In genomic region chr7:149306854-149307253, GRCh38 we compare ENCODE assay signal across 22 cellular contexts. TPM values are rescaled to one million over a fixed set of nuclear protein-coding genes. Genes with fewer than 3 reads are reported as not detected.
DNase-seq lines count a peak whose midpoint lies in the region; ATAC-seq and TF ChIP-seq lines count a peak whose summit lies in the region.
"Had no signal": no experiment of that assay in that cellular context is flagged by ENCODE, and none has a peak within 500 bp of the region (broad histone marks: within the 10 kb centered on the region; RNA-seq: fewer than 3 reads in every experiment).

No MANE protein-coding gene starts in this region.

- peak overlapping the region; percentile 61 for H3K27ac Mint-ChIP-seq in activated naive CD8-positive, alpha-beta T cell treated with anti-CD3 and anti-CD28 coated beads, Interleukin-2, amount 10 ng/mL, durations not matched to agents 7 days and 5 days
- H3K27ac Mint-ChIP-seq in activated naive CD8-positive, alpha-beta T cell treated with anti-CD3 and anti-CD28 coated beads, Interleukin-2, amount 50 U/mL, for 24 hours, result no peak overlapping the region
- no peak overlapping the region for H3K27ac Mint-ChIP-seq in osteocyte (ENCODE audit: unreplicated experiment)
- H3K27ac Mint-ChIP-seq: B cell; CD4-positive, alpha-beta T cell; CD8-positive, alpha-beta T cell had no signal

- intact Hi-C loops in left cardiac atrium (cut with DNase I), result no loop called here

- ATAC-seq in activated naive CD8-positive, alpha-beta T cell treated with anti-CD3 and anti-CD28 coated beads, Interleukin-2, amount 10 ng/mL, durations not matched to agents 7 days and 5 days (ENCODE audit: low read depth), result no peak
- no peak for ATAC-seq in activated naive CD8-positive, alpha-beta T cell treated with anti-CD3 and anti-CD28 coated beads, Interleukin-2, amount 50 U/mL, for 24 hours
- ATAC-seq in left cardiac atrium, result no peak
- ATAC-seq: A549; CD8-positive, alpha-beta T cell; GM12878 had no signal

- H3K9me3 Mint-ChIP-seq in activated naive CD8-positive, alpha-beta T cell treated with anti-CD3 and anti-CD28 coated beads, Interleukin-2, amount 10 ng/mL, durations not matched to agents 7 days and 5 days, result peaks cover 2% of the 10 kb centered on the region
- no peaks in the 10 kb centered on the region for H3K9me3 Mint-ChIP-seq in activated naive CD8-positive, alpha-beta T cell treated with anti-CD3 and anti-CD28 coated beads, Interleukin-2, amount 50 U/mL, for 24 hours
- no peaks in the 10 kb centered on the region for H3K9me3 Mint-ChIP-seq in osteocyte (ENCODE audit: unreplicated experiment)
- H3K9me3 Mint-ChIP-seq: CD4-positive, alpha-beta T cell; CD8-positive, alpha-beta T cell had no signal

- H3K4me1 ChIP-seq in right atrium auricular region, result no peaks in the 10 kb centered on the region
- H3K4me1 ChIP-seq: A549; BLaER1 treated with 17β-estradiol and CSF1 and Interleukin-3, amounts not matched to agents 10 nM and 100 nM had no signal

- H3K27me3 Mint-ChIP-seq in activated naive CD8-positive, alpha-beta T cell treated with anti-CD3 and anti-CD28 coated beads, Interleukin-2, amount 10 ng/mL, durations not matched to agents 7 days and 5 days, result no peaks in the 10 kb centered on the region
- H3K27me3 Mint-ChIP-seq in activated naive CD8-positive, alpha-beta T cell treated with anti-CD3 and anti-CD28 coated beads, Interleukin-2, amount 50 U/mL, for 24 hours, result no peaks in the 10 kb centered on the region
- no peaks in the 10 kb centered on the region for H3K27me3 Mint-ChIP-seq in osteocyte (ENCODE audit: unreplicated experiment)

- no peaks in the 10 kb centered on the region for H3K9me3 ChIP-seq in right atrium auricular region
- H3K9me3 ChIP-seq: A549 had no signal

- TF ChIP-seq CTCF in right atrium auricular region (IDR thresholded peaks at IDR 0.05), result no peak
- no peak for TF ChIP-seq CTCF in osteocyte (IDR thresholded peaks at IDR 0.05)

- H3K36me3 ChIP-seq in right atrium auricular region, result no peaks in the 10 kb centered on the region
- H3K36me3 ChIP-seq: BLaER1 treated with 17β-estradiol and CSF1 and Interleukin-3, amounts not matched to agents 10 nM and 100 nM had no signal

- no peaks in the 10 kb centered on the region for H3K36me3 Mint-ChIP-seq in activated naive CD8-positive, alpha-beta T cell treated with anti-CD3 and anti-CD28 coated beads, Interleukin-2, amount 10 ng/mL, durations not matched to agents 7 days and 5 days
- no peaks in the 10 kb centered on the region for H3K36me3 Mint-ChIP-seq in activated naive CD8-positive, alpha-beta T cell treated with anti-CD3 and anti-CD28 coated beads, Interleukin-2, amount 50 U/mL, for 24 hours (ENCODE audit: low read depth)
- no peaks in the 10 kb centered on the region for H3K36me3 Mint-ChIP-seq in osteocyte (ENCODE audit: unreplicated experiment)
- H3K36me3 Mint-ChIP-seq: CD8-positive, alpha-beta T cell had no signal

- no peak overlapping the region for H3K27ac ChIP-seq in right atrium auricular region
- H3K27ac ChIP-seq: 22Rv1; A549; BLaER1 treated with 17β-estradiol and CSF1 and Interleukin-3, amounts not matched to agents 10 nM and 100 nM; C4-2B had no signal

- no peaks in the 10 kb centered on the region for H3K4me1 Mint-ChIP-seq in activated naive CD8-positive, alpha-beta T cell treated with anti-CD3 and anti-CD28 coated beads, Interleukin-2, amount 10 ng/mL, durations not matched to agents 7 days and 5 days
- no peaks in the 10 kb centered on the region for H3K4me1 Mint-ChIP-seq in activated naive CD8-positive, alpha-beta T cell treated with anti-CD3 and anti-CD28 coated beads, Interleukin-2, amount 50 U/mL, for 24 hours
- no peaks in the 10 kb centered on the region for H3K4me1 Mint-ChIP-seq in osteocyte (ENCODE audit: unreplicated experiment)
- H3K4me1 Mint-ChIP-seq: B cell had no signal

- POLR2A ChIA-PET in activated naive CD8-positive, alpha-beta T cell treated with anti-CD3 and anti-CD28 coated beads, Interleukin-2, amount 10 ng/mL, durations not matched to agents 7 days and 5 days (lab: Charles Lee), result no interaction called here

- H3K4me3 Mint-ChIP-seq in activated naive CD8-positive, alpha-beta T cell treated with anti-CD3 and anti-CD28 coated beads, Interleukin-2, amount 10 ng/mL, durations not matched to agents 7 days and 5 days, result no peak overlapping the region
- H3K4me3 Mint-ChIP-seq in activated naive CD8-positive, alpha-beta T cell treated with anti-CD3 and anti-CD28 coated beads, Interleukin-2, amount 50 U/mL, for 24 hours, result no peak overlapping the region
- no peak overlapping the region for H3K4me3 Mint-ChIP-seq in osteocyte (ENCODE audit: unreplicated experiment)
- H3K4me3 Mint-ChIP-seq: B cell; CD4-positive, alpha-beta T cell; CD8-positive, alpha-beta T cell had no signal

- no peak overlapping the region for H3K4me3 ChIP-seq in right atrium auricular region
- H3K4me3 ChIP-seq: A549; BLaER1 treated with 17β-estradiol and CSF1 and Interleukin-3, amounts not matched to agents 10 nM and 100 nM; GM12878 had no signal

- no peak for DNase-seq in activated naive CD8-positive, alpha-beta T cell treated with anti-CD3 and anti-CD28 coated beads, Interleukin-2, amount 10 ng/mL, durations not matched to agents 7 days and 5 days
- DNase-seq in activated naive CD8-positive, alpha-beta T cell treated with anti-CD3 and anti-CD28 coated beads, Interleukin-2, amount 50 U/mL, for 24 hours, result no peak
- DNase-seq in right atrium auricular region (ENCODE audit: low spot score) (peak; percentile 4), left cardiac atrium (no peak), osteocyte (ENCODE audit: extremely low spot score, unreplicated experiment) (peak; percentile 13), COR-L47 (lab: John Stamatoyannopoulos, UW) (no peak)
- DNase-seq: AML-193; CD4-positive, alpha-beta T cell; CD8-positive, alpha-beta T cell; DMS 273 treated with DMSO at 0.1 percent for 48 hours; DMS153; DMS53; DMS79; DND-41; EL; GDM1 had no signal

- H3K27me3 ChIP-seq in right atrium auricular region, result no peaks in the 10 kb centered on the region
- H3K27me3 ChIP-seq: BLaER1 treated with 17β-estradiol and CSF1 and Interleukin-3, amounts not matched to agents 10 nM and 100 nM had no signal

RNA-seq across cellular contexts. Expression of gene ZNF783, which starts 44.9 kb away (rescaled TPM):
- total RNA-seq in activated naive CD8-positive, alpha-beta T cell treated with anti-CD3 and anti-CD28 coated beads, Interleukin-2, amount 10 ng/mL, durations not matched to agents 7 days and 5 days, result 10 to 100 TPM; 22.0 to 23.7 TPM
- total RNA-seq in right atrium auricular region, result 1 to 10 TPM; 3.7 to 5.1 TPM
- 1 to 10 TPM; 5.8 to 8.6 TPM for total RNA-seq in left cardiac atrium
- total RNA-seq in osteocyte, result 25.4 and 26.0 TPM in 2 replicates

Comparison
In these comparisons a context has a peak if more than half of its experiments do, and no peak if none do; other contexts are left out.
1. DNase-seq: peak in right atrium auricular region (single experiment) and osteocyte (single experiment); none in activated naive CD8-positive, alpha-beta T cell treated with anti-CD3 and anti-CD28 coated beads, Interleukin-2, amount 10 ng/mL, durations not matched to agents 7 days and 5 days (single experiment), activated naive CD8-positive, alpha-beta T cell treated with anti-CD3 and anti-CD28 coated beads, Interleukin-2, amount 50 U/mL, for 24 hours (single experiment), left cardiac atrium (single experiment) and COR-L47 (single experiment).